14 cellular contexts compared by ENCODE assay signal in the genomic region with DNA sequence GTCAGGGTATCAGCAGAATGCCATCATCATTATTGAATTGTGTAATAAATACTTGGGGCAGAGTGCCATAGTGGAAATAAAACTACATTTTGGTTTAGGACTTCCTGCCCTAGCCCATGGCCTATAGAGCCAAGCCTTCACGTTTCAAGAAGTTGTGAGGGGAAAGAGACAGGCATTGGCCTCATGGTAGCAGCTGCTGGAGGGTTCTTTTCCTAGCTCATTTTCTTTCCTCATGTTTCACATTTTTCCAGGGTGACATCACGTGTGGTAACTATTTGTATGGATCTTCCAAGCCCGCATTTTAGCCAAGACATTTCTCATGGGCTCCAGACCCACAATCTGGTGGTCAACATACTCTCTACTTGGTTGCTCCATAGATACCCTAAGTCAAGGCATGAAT.
DNase-seq lines count a peak whose midpoint lies in the region; ATAC-seq and TF ChIP-seq lines count a peak whose summit lies in the region.
"Had no signal": no experiment of that assay in that cellular context is flagged by ENCODE, and none has a peak within 500 bp of the region (broad histone marks: within the 10 kb centered on the region; RNA-seq: fewer than 3 reads in every experiment).

No MANE protein-coding gene starts in this region.

- peaks cover 13% of the 10 kb centered on the region for H3K9me3 Mint-ChIP-seq in Caco-2 (ENCODE audit: unreplicated experiment)
- peaks cover 0 to 4% (median 0%) of the 10 kb centered on the region in 7 donors for H3K9me3 Mint-ChIP-seq in naive B cell
- no peaks in the 10 kb centered on the region for H3K9me3 Mint-ChIP-seq in natural killer cell
- H3K9me3 Mint-ChIP-seq: activated T-cell treated with anti-CD3 and anti-CD28 coated beads, Interleukin-2, amount 50 U/mL, for 4 hours; dendritic cell treated with granulocyte-macrophage colony-stimulating factor and Interleukin-4, amounts not matched to agents 40 ng/mL and 50 ng/mL, for 4 days had no signal

- H3K27me3 Mint-ChIP-seq in Caco-2 (ENCODE audit: insufficient read depth, unreplicated experiment) = no peaks in the 10 kb centered on the region
- H3K27me3 Mint-ChIP-seq in naive B cell = no peaks in the 10 kb centered on the region
- H3K27me3 Mint-ChIP-seq in natural killer cell (ENCODE audit: low read depth in 2 of 2) = no peaks in the 10 kb centered on the region
- H3K27me3 Mint-ChIP-seq: dendritic cell treated with granulocyte-macrophage colony-stimulating factor and Interleukin-4, amounts not matched to agents 40 ng/mL and 50 ng/mL, for 4 days had no signal

- H3K36me3 ChIP-seq in Caco-2 (ENCODE audit: control insufficient read depth, insufficient read depth, low read length) = no peaks in the 10 kb centered on the region; the same call in 1 of the 2 replicates

- no peak for ATAC-seq in naive B cell (ENCODE audit: low read depth in 2 of 2)
- ATAC-seq in natural killer cell = no peak
- ATAC-seq: activated T-cell treated with anti-CD3 and anti-CD28 coated beads, Interleukin-2, amount 50 U/mL, for 4 hours; psoas muscle had no signal

- DNase-seq in Caco-2 = peak in 1 of 2 experiments; percentile 44
- DNase-seq in M059J (ENCODE audit: low read depth) = peak; percentile 79
- peak; percentile 73 for DNase-seq in epithelial cell of proximal tubule (ENCODE audit: low read depth)
- no peak for DNase-seq in naive B cell
- no peak for DNase-seq in UCSD-AML1 (lab: John Stamatoyannopoulos, UW; ENCODE audit: unreplicated experiment)
- no peak for DNase-seq in GM10248 (ENCODE audit: extremely low spot score)
- no peak for DNase-seq in stimulated activated CD4-positive, alpha-beta T cell treated with anti-CD3 and anti-CD28 coated beads, Interleukin-1b, Interleukin-23, amount 100 ng/mL, for 48 hours
- DNase-seq in natural killer cell = no peak
- DNase-seq: activated T-cell treated with anti-CD3 and anti-CD28 coated beads, Interleukin-2, amount 50 U/mL, for 4 hours; COR-L47; immature natural killer cell; NCI-H1092 treated with DMSO at 0.1 percent for 48 hours; psoas muscle had no signal

- H3K27me3 ChIP-seq in Caco-2 (replicated peaks; ENCODE audit: control insufficient read depth, insufficient read depth, low read length) = no peaks in the 10 kb centered on the region

- POLR2A ChIA-PET in Caco-2 (lab: Charles Lee) (no interaction called here), GM10248 (lab: Yijun Ruan, JAX) (no interaction called here)

- no peak overlapping the region for H3K4me3 ChIP-seq in Caco-2 (ENCODE audit: low read depth, low read length)
- no peak overlapping the region for H3K4me3 ChIP-seq in epithelial cell of proximal tubule (ENCODE audit: low read depth, low read length)
- H3K4me3 ChIP-seq: psoas muscle had no signal

- no peak for TF ChIP-seq CTCF in Caco-2 (IDR thresholded peaks at IDR 0.05; ENCODE audit: insufficient read depth in 1 of 2, low read depth in 1 of 2, low read length in 1 of 2, severe bottlenecking in 1 of 2, unreplicated experiment in 1 of 2)
- no peak for TF ChIP-seq CTCF in epithelial cell of proximal tubule (conservative IDR thresholded peaks at IDR 0.05; ENCODE audit: low read depth, low read length)
- TF ChIP-seq CTCF in GM10248 (IDR thresholded peaks at IDR 0.05; ENCODE audit: control extremely low read depth, extremely low read depth, low read depth, missing control alignments) = no peak
- TF ChIP-seq CTCF in natural killer cell (IDR thresholded peaks at IDR 0.05) = no peak

- CTCF ChIA-PET in Caco-2 (lab: Charles Lee) = no interaction called here
- CTCF ChIA-PET in GM10248 (lab: Yijun Ruan, JAX) = interaction anchor here (1.3 kb wide), 1 partner anchor 9 kb away, joined by 3 read pairs; no protein-coding TSS in a partner anchor

- no peaks in the 10 kb centered on the region for H3K9me3 ChIP-seq in Caco-2
- H3K9me3 ChIP-seq: psoas muscle had no signal

- H3K4me1 Mint-ChIP-seq in Caco-2 (ENCODE audit: low read depth, unreplicated experiment) = peaks cover 64% of the 10 kb centered on the region
- H3K4me1 Mint-ChIP-seq in naive B cell = peaks cover 61 to 83% (median 71%) of the 10 kb centered on the region in 3 donors
- peaks cover 61 to 65% of the 10 kb centered on the region in 2 donors for H3K4me1 Mint-ChIP-seq in natural killer cell

- peaks cover 36% of the 10 kb centered on the region for H3K36me3 Mint-ChIP-seq in Caco-2 (ENCODE audit: insufficient read depth, unreplicated experiment)
- H3K36me3 Mint-ChIP-seq in naive B cell = peaks cover 5 to 33% of the 10 kb centered on the region in 2 donors
- no peaks in the 10 kb centered on the region for H3K36me3 Mint-ChIP-seq in natural killer cell

- H3K27ac Mint-ChIP-seq in Caco-2 (ENCODE audit: unreplicated experiment) = peak overlapping the region; percentile 18
- peak overlapping the region in 5 of 6 donors; percentile 35 to 73 (median 53) for H3K27ac Mint-ChIP-seq in naive B cell
- H3K27ac Mint-ChIP-seq in natural killer cell = no peak overlapping the region
- H3K27ac Mint-ChIP-seq: dendritic cell treated with granulocyte-macrophage colony-stimulating factor and Interleukin-4, amounts not matched to agents 40 ng/mL and 50 ng/mL, for 4 days had no signal

- no peak overlapping the region for H3K4me3 Mint-ChIP-seq in Caco-2 (ENCODE audit: unreplicated experiment)
- peak overlapping the region in 1 of 8 donors; percentile 35 for H3K4me3 Mint-ChIP-seq in naive B cell
- no peak overlapping the region for H3K4me3 Mint-ChIP-seq in natural killer cell
- H3K4me3 Mint-ChIP-seq: activated T-cell treated with anti-CD3 and anti-CD28 coated beads, Interleukin-2, amount 50 U/mL, for 4 hours; dendritic cell treated with granulocyte-macrophage colony-stimulating factor and Interleukin-4, amounts not matched to agents 40 ng/mL and 50 ng/mL, for 4 days; immature natural killer cell had no signal

- peaks cover 58% of the 10 kb centered on the region for H3K4me1 ChIP-seq in Caco-2

- no TSS peak for BruUV-seq in Caco-2 (replicated peaks; lab: Mats Ljungman, UMichigan)

- intact Hi-C loops in Caco-2 (cut with micrococcal nuclease; ENCODE audit: unreplicated experiment) (no loop called here), natural killer cell (cut with micrococcal nuclease) (loop anchor here (5.0 kb wide), 1 partner anchor 34 kb away; no protein-coding TSS in a partner anchor)

Comparison
In these comparisons a context has a peak if more than half of its experiments do, and no peak if none do; other contexts are left out.
1. DNase-seq: peak in M059J (single experiment) and epithelial cell of proximal tubule (single experiment); none in naive B cell (single experiment), UCSD-AML1 (single experiment), GM10248 (single experiment), stimulated activated CD4-positive, alpha-beta T cell treated with anti-CD3 and anti-CD28 coated beads, Interleukin-1b, Interleukin-23, amount 100 ng/mL, for 48 hours (single experiment) and natural killer cell (single experiment).
2. H3K27ac Mint-ChIP-seq: peak in Caco-2 (single experiment) and naive B cell (5 of 6); none in natural killer cell (0 of 2).